In the genomic region with DNA sequence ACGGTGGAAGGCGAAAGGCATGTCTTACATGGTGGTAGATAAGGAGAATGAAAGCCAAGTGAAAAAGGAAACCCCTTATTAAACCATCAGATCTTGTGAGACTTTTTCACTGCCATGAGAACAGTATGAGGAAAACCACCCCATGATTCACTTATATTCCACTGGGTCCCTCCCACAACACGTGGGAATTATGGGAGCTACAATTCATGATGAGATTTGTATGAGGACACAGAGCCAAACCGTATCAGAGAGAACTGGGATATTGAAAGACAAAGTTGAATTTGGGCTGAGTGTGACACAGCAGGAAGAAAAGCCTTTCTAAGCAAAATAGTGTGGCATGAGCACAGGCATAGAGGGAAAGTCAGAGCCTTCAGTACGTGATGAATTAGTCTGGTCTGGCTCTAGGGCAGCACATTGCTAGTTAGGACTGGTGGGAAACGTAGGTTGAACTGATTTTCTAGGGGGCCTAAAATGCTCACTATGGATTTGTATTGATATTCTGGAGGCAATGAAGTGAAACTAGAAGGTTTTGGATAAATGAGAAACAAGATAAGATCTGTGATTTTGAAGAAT, we compare ENCODE assay signal across 23 cellular contexts.
DNase-seq lines count a peak whose midpoint lies in the region; ATAC-seq, FAIRE-seq and TF ChIP-seq lines count a peak whose summit lies in the region.
"Had no signal": no experiment of that assay in that cellular context is flagged by ENCODE, and none has a peak within 500 bp of the region (broad histone marks: within the 10 kb centered on the region; RNA-seq: fewer than 3 reads in every experiment).

No MANE protein-coding gene starts in this region.

- H3K27ac Mint-ChIP-seq in CD8-positive, alpha-beta T cell = no peak overlapping the region
- H3K27ac Mint-ChIP-seq: CD14-positive monocyte, IgD-negative memory B cell had no signal

- no peaks in the 10 kb centered on the region for H3K27me3 Mint-ChIP-seq in CD8-positive, alpha-beta T cell (ENCODE audit: low read depth)
- H3K27me3 Mint-ChIP-seq: IgD-negative memory B cell had no signal

- no peaks in the 10 kb centered on the region for H3K4me1 Mint-ChIP-seq in CD8-positive, alpha-beta T cell (ENCODE audit: low read depth)
- H3K4me1 Mint-ChIP-seq: CD14-positive monocyte, IgD-negative memory B cell had no signal

- FAIRE-seq in H54 (lab: Jason Lieb, UNC) = peak; percentile 48
- FAIRE-seq: RCC 7860 had no signal

- no peak for TF ChIP-seq POLR2A in H54 (IDR thresholded peaks at IDR 0.05; ENCODE audit: low read depth, low read length)

- H3K36me3 ChIP-seq in SJSA1 = no peaks in the 10 kb centered on the region
- no peaks in the 10 kb centered on the region for H3K36me3 ChIP-seq in CD8-positive, alpha-beta T cell (ENCODE audit: insufficient read depth, low read length)

- peaks cover 59% of the 10 kb centered on the region for H3K4me1 ChIP-seq in SJSA1 (replicated peaks)
- H3K4me1 ChIP-seq in CD8-positive, alpha-beta T cell (ENCODE audit: insufficient read depth, low read length) = no peaks in the 10 kb centered on the region

- intact Hi-C loops in CD8-positive, alpha-beta T cell (cut with DNase I, micrococcal nuclease) = no loop called here

- H3K27ac ChIP-seq in SJSA1 = peak overlapping the region; percentile 87; the same call in 1 of the 2 replicates
- no peak overlapping the region for H3K27ac ChIP-seq in CD8-positive, alpha-beta T cell (ENCODE audit: low read depth, low read length)

- POLR2A ChIA-PET in CD8-positive, alpha-beta T cell (lab: Charles Lee) = no interaction called here

- no peak for DNase-seq in H54 (ENCODE audit: insufficient read length, low spot score)
- no peak for DNase-seq in SJSA1 (ENCODE audit: low read depth in 1 of 2, low spot score in 2 of 2)
- DNase-seq in T-helper 2 cell = no peak
- DNase-seq in CD8-positive, alpha-beta T cell = no peak
- DNase-seq: ACHN, AML-193, DMS153, GDM1, Karpas-422, NCI-H1048, NCI-H1436 treated with DMSO at 0.1 percent for 48 hours, NCI-H2029, NCI-H2171, NCI-H446, NCI-H526 treated with DMSO at 0.1 percent for 48 hours, SHP77, SK-N-SH had no signal

- CTCF ChIA-PET in CD8-positive, alpha-beta T cell (lab: Charles Lee) = interaction anchor here (0.9 kb wide), 1 partner anchor 8 kb away, joined by 3 read pairs; no protein-coding TSS in a partner anchor

- H3K9me3 ChIP-seq in SJSA1 (replicated peaks) = no peaks in the 10 kb centered on the region
- no peaks in the 10 kb centered on the region for H3K9me3 ChIP-seq in CD8-positive, alpha-beta T cell (ENCODE audit: low read length)
- H3K9me3 ChIP-seq: SK-N-SH had no signal

- H3K36me3 Mint-ChIP-seq in CD8-positive, alpha-beta T cell = no peaks in the 10 kb centered on the region
- H3K36me3 Mint-ChIP-seq: CD14-positive monocyte had no signal

- TF ChIP-seq CTCF in CD8-positive, alpha-beta T cell (IDR thresholded peaks at IDR 0.05) = no peak

- no peaks in the 10 kb centered on the region for H3K9me3 Mint-ChIP-seq in CD8-positive, alpha-beta T cell

- ATAC-seq in esophagus mucosa = peak; percentile 53
- ATAC-seq in HG03520 (IDR thresholded peaks at IDR 0.05; ENCODE audit: unreplicated experiment) = no peak
- ATAC-seq in CD8-positive, alpha-beta T cell = no peak
- ATAC-seq in HG02870 (IDR thresholded peaks at IDR 0.05; ENCODE audit: unreplicated experiment) = no peak

- no peaks in the 10 kb centered on the region for H3K27me3 ChIP-seq in SJSA1 (replicated peaks)
- no peaks in the 10 kb centered on the region for H3K27me3 ChIP-seq in CD8-positive, alpha-beta T cell (ENCODE audit: insufficient read depth, low read length)

- no peak overlapping the region for H3K4me3 Mint-ChIP-seq in CD8-positive, alpha-beta T cell
- H3K4me3 Mint-ChIP-seq: CD14-positive monocyte, IgD-negative memory B cell had no signal

- no peak overlapping the region for H3K4me3 ChIP-seq in SJSA1
- no peak overlapping the region for H3K4me3 ChIP-seq in CD8-positive, alpha-beta T cell (ENCODE audit: low read depth, low read length)
